In genomic region chr6:29631209-29631810, GRCh38 we compare ENCODE assay signal across 12 cellular contexts. TPM values are rescaled to one million over a fixed set of nuclear protein-coding genes. Genes with fewer than 3 reads are reported as not detected.
A peak's percentile ranks its signal among the peaks of the same experiment; 100 is the strongest.
DNase-seq lines count a peak whose midpoint lies in the region; ATAC-seq and TF ChIP-seq lines count a peak whose summit lies in the region.
"Had no signal": no experiment of that assay in that cellular context is flagged by ENCODE, and none has a peak within 500 bp of the region (broad histone marks: within the 10 kb centered on the region; RNA-seq: fewer than 3 reads in every experiment).

No MANE protein-coding gene starts in this region.

- H3K27me3 ChIP-seq in A673 (replicated peaks; ENCODE audit: insufficient read depth, low read depth, low read length, poor library complexity), result no peaks in the 10 kb centered on the region
- no peaks in the 10 kb centered on the region for H3K27me3 ChIP-seq in iPS-20b (ENCODE audit: insufficient read depth, low read length)

- H3K4me1 ChIP-seq in A673 (ENCODE audit: insufficient read depth, low read length, poor library complexity, severe bottlenecking), result peaks cover 43% of the 10 kb centered on the region
- peaks cover 4% of the 10 kb centered on the region; the same call in 1 of the 2 replicates for H3K4me1 ChIP-seq in HEK293 (ENCODE audit: control insufficient read depth, insufficient read depth, low read length)
- H3K4me1 ChIP-seq in iPS-20b (ENCODE audit: insufficient read depth, low read length), result peaks cover 39% of the 10 kb centered on the region; the same call in 1 of the 2 replicates

- H3K9ac ChIP-seq in iPS-20b (ENCODE audit: low read depth, low read length), result peak overlapping the region; percentile 90; the same call in 1 of the 2 replicates

- no TSS peak for BruUV-seq in A673 (replicated peaks; lab: Mats Ljungman, UMichigan)

- peaks cover 2% of the 10 kb centered on the region for H3K36me3 Mint-ChIP-seq in activated naive CD8-positive, alpha-beta T cell treated with anti-CD3 and anti-CD28 coated beads, Interleukin-2, amount 50 U/mL, for 24 hours (ENCODE audit: low read depth)

- intact Hi-C loops in A673 (cut with micrococcal nuclease; ENCODE audit: unreplicated experiment), result no loop called here

- DNase-seq in A673 (ENCODE audit: low spot score) (no peak), A172 (ENCODE audit: low spot score) (no peak), NCI-H1417 (lab: John Stamatoyannopoulos, UW) (no peak), NAMALWA (ENCODE audit: low spot score) (no peak)
- DNase-seq in activated naive CD8-positive, alpha-beta T cell treated with anti-CD3 and anti-CD28 coated beads, Interleukin-2, amount 50 U/mL, for 24 hours, result no peak
- no peak for DNase-seq in NK-92 treated with Interleukin-12 subunit alpha and Interleukin-12 subunit beta, amount 100 ng/mL, for 24 hours (lab: John Stamatoyannopoulos, UW)
- DNase-seq: effector CD8-positive, alpha-beta T cell; NCI-H345 had no signal

- H3K4me3 ChIP-seq in A673 (ENCODE audit: low read depth, low read length, poor library complexity, severe bottlenecking) (peak overlapping the region; percentile 84), HEK293 (ENCODE audit: low read depth, low read length) (peak overlapping the region; percentile 3), iPS-20b (ENCODE audit: low read length) (peak overlapping the region; percentile 81)

- no peak overlapping the region for H3K27ac Mint-ChIP-seq in activated naive CD8-positive, alpha-beta T cell treated with anti-CD3 and anti-CD28 coated beads, Interleukin-2, amount 50 U/mL, for 24 hours

- peak overlapping the region; percentile 86 for H3K4me3 Mint-ChIP-seq in activated naive CD8-positive, alpha-beta T cell treated with anti-CD3 and anti-CD28 coated beads, Interleukin-2, amount 50 U/mL, for 24 hours

- peaks cover 16% of the 10 kb centered on the region for H3K27me3 Mint-ChIP-seq in activated naive CD8-positive, alpha-beta T cell treated with anti-CD3 and anti-CD28 coated beads, Interleukin-2, amount 50 U/mL, for 24 hours

- H3K36me3 ChIP-seq in A673 (ENCODE audit: insufficient read depth, low read length, poor library complexity, severe bottlenecking), result no peaks in the 10 kb centered on the region
- peaks cover 0 to 11% of the 10 kb centered on the region in 2 experiments; a peak in 1 of 3 replicates for H3K36me3 ChIP-seq in HEK293 (ENCODE audit: control insufficient read depth in 2 of 2, insufficient read depth in 1 of 2, low read length in 2 of 2)
- H3K36me3 ChIP-seq in iPS-20b (ENCODE audit: insufficient read depth, low read depth, low read length), result peaks cover 13% of the 10 kb centered on the region; the same call in 1 of the 2 replicates

- peaks cover 43% of the 10 kb centered on the region for H3K4me1 Mint-ChIP-seq in activated naive CD8-positive, alpha-beta T cell treated with anti-CD3 and anti-CD28 coated beads, Interleukin-2, amount 50 U/mL, for 24 hours

- CTCF ChIA-PET in A673 (lab: Charles Lee), result no interaction called here
- CTCF ChIA-PET in HEK293 (lab: Yijun Ruan, JAX), result interaction anchor here (0.7 to 4.3 kb wide), 5 partner anchors 16 to 64 kb away, joined by 3 to 19 read pairs (median 5); no protein-coding TSS in a partner anchor

- H3K27ac ChIP-seq in A673 (ENCODE audit: low read depth, low read length, poor library complexity, severe bottlenecking) (no peak overlapping the region), HEK293 (ENCODE audit: extremely low read depth, low read depth, low read length) (no peak overlapping the region), iPS-20b (ENCODE audit: low read length) (no peak overlapping the region)

- no peaks in the 10 kb centered on the region for H3K9me3 Mint-ChIP-seq in activated naive CD8-positive, alpha-beta T cell treated with anti-CD3 and anti-CD28 coated beads, Interleukin-2, amount 50 U/mL, for 24 hours

- no peak for TF ChIP-seq CTCF in A673 (conservative IDR thresholded peaks at IDR 0.05; ENCODE audit: low read depth, low read length)
- no peak for TF ChIP-seq CTCF in HEK293 (tag by site-specific recombination; IDR thresholded peaks at IDR 0.05)

- POLR2A ChIA-PET in A673 (lab: Charles Lee; ENCODE audit: low non-redundant PET) (no interaction called here), HEK293 (lab: Yijun Ruan, JAX) (no interaction called here)

- H3K9me3 ChIP-seq in A673 (ENCODE audit: low read depth, low read length, poor library complexity, severe bottlenecking), result no peaks in the 10 kb centered on the region
- H3K9me3 ChIP-seq in HEK293 (ENCODE audit: control insufficient read depth, insufficient read depth, low read depth, low read length), result no peaks in the 10 kb centered on the region
- H3K9me3 ChIP-seq in iPS-20b (ENCODE audit: insufficient read depth, low read depth, low read length), result no peaks in the 10 kb centered on the region

- ATAC-seq in activated naive CD8-positive, alpha-beta T cell treated with anti-CD3 and anti-CD28 coated beads, Interleukin-2, amount 50 U/mL, for 24 hours, result no peak

TF ChIP-seq in HEK293, 187 proteins besides CTCF, POLR2A, EP300 and RAD21:
- TF ChIP-seq KLF8 (tag by site-specific recombination; IDR thresholded peaks at IDR 0.05), result no peak
- peak; percentile 69 for TF ChIP-seq SP2 (tag by site-specific recombination; IDR thresholded peaks at IDR 0.05)
- no peak for TF ChIP-seq SALL2 (tag by site-specific recombination; IDR thresholded peaks at IDR 0.05; ENCODE audit: borderline replicate concordance)
- no peak for TF ChIP-seq ZSCAN4 (tag by site-specific recombination; IDR thresholded peaks at IDR 0.05)
- peak; percentile 61 for TF ChIP-seq EGR2 (tag by site-specific recombination; IDR thresholded peaks at IDR 0.05; ENCODE audit: low read depth)
- no peak for TF ChIP-seq WT1 (tag by site-specific recombination; IDR thresholded peaks at IDR 0.05)
- TF ChIP-seq ZNF624 (tag by site-specific recombination; IDR thresholded peaks at IDR 0.05), result no peak
- TF ChIP-seq ZFHX2 (tag by site-specific recombination; conservative IDR thresholded peaks at IDR 0.05), result peak; percentile 70
- TF ChIP-seq KLF7 (tag by site-specific recombination; IDR thresholded peaks at IDR 0.05; ENCODE audit: borderline replicate concordance), result peak; percentile 21; the same call in 1 of the 2 replicates
- TF ChIP-seq SCRT2 (tag by site-specific recombination; IDR thresholded peaks at IDR 0.05), result 0 out of 2 replicates have a peak, but pooled peaks have one; percentile 38

RNA-seq across cellular contexts. Expression of gene GABBR1, which starts 1.7 kb away (rescaled TPM):
- total RNA-seq in A673 (2021), result 72.4 and 81.3 TPM in 2 replicates
- total RNA-seq in A172 (2014; rRNA removed; shearing (Covaris generic)), result 1.3 and 4.4 TPM in 2 replicates

RNA-seq across cellular contexts. Expression of gene MOG, which starts 25.6 kb away (rescaled TPM):
- total RNA-seq in A673 (2021), result not detected in 2 replicates
- total RNA-seq in A172 (2014; rRNA removed; shearing (Covaris generic)), result not detected in 2 replicates
- total RNA-seq: Daoy, mucosa of gallbladder had no signal

RNA-seq across cellular contexts. Expression of gene OR2H2, which starts 46.4 kb away (rescaled TPM):
- total RNA-seq in A673 (2021), result not detected in 2 replicates
- total RNA-seq in A172 (2014; rRNA removed; shearing (Covaris generic)), result not detected in 2 replicates
- total RNA-seq: Daoy, mucosa of gallbladder had no signal

RNA-seq across cellular contexts. Expression of gene ZFP57, which starts 49.6 kb away (rescaled TPM):
- not detected in 2 replicates for total RNA-seq in A673 (2021)
- total RNA-seq in A172 (2014; rRNA removed; shearing (Covaris generic)), result not detected in 2 replicates

Comparison
In these comparisons a context has a peak if more than half of its experiments do, and no peak if none do; other contexts are left out.
1. H3K4me3 ChIP-seq: peak in every context shown above with its lines; median percentile 84 in A673; 81 in iPS-20b; 3 in HEK293.
2. RNA of gene GABBR1, which starts 1.7 kb away (total RNA-seq): 72.4 to 81.3 TPM in A673; 1.3 to 4.4 TPM in A172; every median in the first group is over 10 times any median in the second.